ENCODE assay signal across 13 cellular contexts in genomic region chr20:1935696-1936366, GRCh38. TPM values are rescaled to one million over a fixed set of nuclear protein-coding genes. Genes with fewer than 3 reads are reported as not detected.
DNase-seq lines count a peak whose midpoint lies in the region; ATAC-seq and TF ChIP-seq lines count a peak whose summit lies in the region.
"Had no signal": no experiment of that assay in that cellular context is flagged by ENCODE, and none has a peak within 500 bp of the region (broad histone marks: within the 10 kb centered on the region; RNA-seq: fewer than 3 reads in every experiment).

No MANE protein-coding gene starts in this region.

- H3K27me3 ChIP-seq in prostate gland (replicated peaks; ENCODE audit: insufficient read depth), result no peaks in the 10 kb centered on the region
- H3K27me3 ChIP-seq: brain microvascular endothelial cell, esophagus muscularis mucosa had no signal

- no peaks in the 10 kb centered on the region for H3K4me1 ChIP-seq in prostate gland (replicated peaks)

- 61% methylated on average over 15 of the region's 15 CpGs for WGBS in prostate gland

- intact Hi-C loops in prostate gland (cut with DNase I), result no loop called here

- no peak for TF ChIP-seq CTCF in fibroblast of pulmonary artery (IDR thresholded peaks at IDR 0.05; ENCODE audit: low read length, missing control alignments)
- TF ChIP-seq CTCF in prostate gland (IDR thresholded peaks at IDR 0.05), result no peak

- no peaks in the 10 kb centered on the region for H3K36me3 ChIP-seq in prostate gland
- H3K36me3 ChIP-seq: brain microvascular endothelial cell had no signal

- no peak for ATAC-seq in GM18498 (IDR thresholded peaks at IDR 0.05; ENCODE audit: unreplicated experiment)

- TF ChIP-seq POLR2A in prostate gland (IDR thresholded peaks at IDR 0.05), result no peak

- DNase-seq in NCI-H345 (lab: John Stamatoyannopoulos, UW) (peak; percentile 19), NCI-H345 treated with DMSO at 0.1 percent for 48 hours (lab: John Stamatoyannopoulos, UW; ENCODE audit: unreplicated experiment) (no peak), fibroblast of pulmonary artery (ENCODE audit: low read depth) (peak; percentile 38), mucosa of gallbladder (ENCODE audit: low spot score) (peak; percentile 85), prostate gland (ENCODE audit: low spot score) (no peak)
- DNase-seq in activated naive CD4-positive, alpha-beta T cell treated with anti-CD3 and anti-CD28 coated beads, Interleukin-2, amount 50 U/mL, for 16 hours, result no peak
- DNase-seq: brain microvascular endothelial cell, DMS79 treated with DMSO at 0.1 percent for 48 hours, kidney glomerular epithelial cell, NCI-H1694 treated with DMSO at 0.1 percent for 48 hours had no signal

- H3K9me3 ChIP-seq in prostate gland, result no peaks in the 10 kb centered on the region
- H3K9me3 ChIP-seq: esophagus muscularis mucosa had no signal

- H3K4me3 ChIP-seq in fibroblast of pulmonary artery (replicated peaks; ENCODE audit: low read depth, low read length) (no peak overlapping the region), prostate gland (no peak overlapping the region)
- H3K4me3 ChIP-seq: esophagus muscularis mucosa had no signal

- H3K27ac ChIP-seq in temporal lobe (ENCODE audit: low read depth, low read length) (peak overlapping the region; percentile 85), prostate gland (no peak overlapping the region)
- H3K27ac ChIP-seq: brain microvascular endothelial cell had no signal

RNA-seq across cellular contexts. Expression of gene SIRPA, which starts 40.6 kb away (rescaled TPM):
- 53.4 TPM for total RNA-seq in mucosa of gallbladder
- 9.3 TPM for total RNA-seq in temporal lobe
- total RNA-seq in prostate gland, result 10 to 100 TPM; 20.3 to 31.0 TPM

RNA-seq across cellular contexts. Expression of gene PDYN, which starts 58.0 kb away (rescaled TPM):
- not detected for total RNA-seq in mucosa of gallbladder
- 4.9 TPM for total RNA-seq in temporal lobe
- under 1 TPM in 1 of 2 donors, not detected in 1; 0.28 TPM for total RNA-seq in prostate gland
- total RNA-seq: esophagus muscularis mucosa had no signal

Comparison
In these comparisons a context has a peak if more than half of its experiments do, and no peak if none do; other contexts are left out.
1. DNase-seq: peak in NCI-H345 (single experiment), fibroblast of pulmonary artery (single experiment) and mucosa of gallbladder (single experiment); none in NCI-H345 treated with DMSO at 0.1 percent for 48 hours (single experiment), prostate gland (single experiment) and activated naive CD4-positive, alpha-beta T cell treated with anti-CD3 and anti-CD28 coated beads, Interleukin-2, amount 50 U/mL, for 16 hours (single experiment).